Comparison of ENCODE assay signal across 23 cellular contexts in the genomic region with DNA sequence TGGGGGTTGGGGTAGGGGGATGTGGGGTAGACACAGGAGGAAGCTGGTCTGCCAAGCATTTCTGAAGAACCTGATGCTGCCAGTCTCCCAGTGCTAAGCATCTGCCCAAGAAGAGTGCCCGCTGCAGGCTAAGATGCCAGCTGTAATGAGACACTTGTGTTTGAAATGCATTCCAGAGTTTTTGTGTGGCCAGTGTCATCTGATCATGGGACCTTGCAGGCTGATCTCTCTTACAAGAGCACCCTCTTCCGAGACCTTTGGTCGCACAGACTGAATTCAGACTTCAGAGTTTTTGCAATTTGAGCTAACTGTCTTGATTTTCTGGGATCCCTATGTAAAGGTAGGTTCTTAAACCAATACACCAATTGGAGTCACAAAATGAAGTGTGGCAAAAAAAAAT. TPM values are rescaled to one million over a fixed set of nuclear protein-coding genes. Genes with fewer than 3 reads are reported as not detected.
DNase-seq lines count a peak whose midpoint lies in the region; ATAC-seq and TF ChIP-seq lines count a peak whose summit lies in the region.
"Had no signal": no experiment of that assay in that cellular context is flagged by ENCODE, and none has a peak within 500 bp of the region (broad histone marks: within the 10 kb centered on the region; RNA-seq: fewer than 3 reads in every experiment).

No MANE protein-coding gene starts in this region.

- no peak overlapping the region for H3K4me3 Mint-ChIP-seq in dendritic cell treated with granulocyte-macrophage colony-stimulating factor and Interleukin-4, amounts not matched to agents 40 ng/mL and 50 ng/mL, for 4 days
- no peak overlapping the region for H3K4me3 Mint-ChIP-seq in natural killer cell
- H3K4me3 Mint-ChIP-seq: activated B cell treated with CpG ODN at 0.5 μM for 24 hours; activated CD4-positive, alpha-beta memory T cell treated with anti-CD3 and anti-CD28 coated beads for 36 hours; activated naive CD8-positive, alpha-beta T cell treated with anti-CD3 and anti-CD28 coated beads, Interleukin-2, amount 50 U/mL, for 24 hours had no signal

- H3K9me3 ChIP-seq in right atrium auricular region (no peaks in the 10 kb centered on the region), thyroid gland (no peaks in the 10 kb centered on the region), BE2C (no peaks in the 10 kb centered on the region)
- H3K9me3 ChIP-seq: Caco-2, heart left ventricle, MG63, upper lobe of right lung had no signal

- H3K27me3 Mint-ChIP-seq in dendritic cell treated with granulocyte-macrophage colony-stimulating factor and Interleukin-4, amounts not matched to agents 40 ng/mL and 50 ng/mL, for 4 days = no peaks in the 10 kb centered on the region
- no peaks in the 10 kb centered on the region for H3K27me3 Mint-ChIP-seq in natural killer cell (ENCODE audit: low read depth in 2 of 2)
- H3K27me3 Mint-ChIP-seq: activated B cell treated with CpG ODN at 0.5 μM for 24 hours; activated CD4-positive, alpha-beta memory T cell treated with anti-CD3 and anti-CD28 coated beads for 36 hours; activated naive CD8-positive, alpha-beta T cell treated with anti-CD3 and anti-CD28 coated beads, Interleukin-2, amount 50 U/mL, for 24 hours had no signal

- ATAC-seq in Right ventricle myocardium superior (ENCODE audit: poor library complexity) (peak; percentile 68), HG03139 (IDR thresholded peaks at IDR 0.05; ENCODE audit: unreplicated experiment) (no peak), natural killer cell (no peak)
- ATAC-seq: activated naive CD8-positive, alpha-beta T cell treated with anti-CD3 and anti-CD28 coated beads, Interleukin-2, amount 50 U/mL, for 24 hours; upper lobe of right lung had no signal

- H3K4me1 Mint-ChIP-seq in dendritic cell treated with granulocyte-macrophage colony-stimulating factor and Interleukin-4, amounts not matched to agents 40 ng/mL and 50 ng/mL, for 4 days (ENCODE audit: low read depth) = peaks cover 27% of the 10 kb centered on the region
- H3K4me1 Mint-ChIP-seq in natural killer cell = peaks cover 19 to 21% of the 10 kb centered on the region in 2 donors

- H3K27me3 ChIP-seq in right atrium auricular region = no peaks in the 10 kb centered on the region
- no peaks in the 10 kb centered on the region for H3K27me3 ChIP-seq in thyroid gland
- no peaks in the 10 kb centered on the region for H3K27me3 ChIP-seq in BE2C
- H3K27me3 ChIP-seq: brain microvascular endothelial cell, heart left ventricle, MG63, upper lobe of right lung had no signal

- no peaks in the 10 kb centered on the region for H3K9me3 Mint-ChIP-seq in dendritic cell treated with granulocyte-macrophage colony-stimulating factor and Interleukin-4, amounts not matched to agents 40 ng/mL and 50 ng/mL, for 4 days
- H3K9me3 Mint-ChIP-seq in natural killer cell = no peaks in the 10 kb centered on the region
- H3K9me3 Mint-ChIP-seq: activated B cell treated with CpG ODN at 0.5 μM for 24 hours; activated CD4-positive, alpha-beta memory T cell treated with anti-CD3 and anti-CD28 coated beads for 36 hours had no signal

- peaks cover 24% of the 10 kb centered on the region for H3K36me3 Mint-ChIP-seq in dendritic cell treated with granulocyte-macrophage colony-stimulating factor and Interleukin-4, amounts not matched to agents 40 ng/mL and 50 ng/mL, for 4 days (ENCODE audit: low read depth)
- no peaks in the 10 kb centered on the region for H3K36me3 Mint-ChIP-seq in natural killer cell

- TF ChIP-seq POLR2A in thyroid gland (IDR thresholded peaks at IDR 0.05) = no peak

- WGBS in thyroid gland, 2 donors = 43 to 63% methylated on average over 3 of the region's 3 CpGs

- H3K27ac Mint-ChIP-seq in dendritic cell treated with granulocyte-macrophage colony-stimulating factor and Interleukin-4, amounts not matched to agents 40 ng/mL and 50 ng/mL, for 4 days = peak overlapping the region; percentile 27
- no peak overlapping the region for H3K27ac Mint-ChIP-seq in natural killer cell
- H3K27ac Mint-ChIP-seq: activated B cell treated with CpG ODN at 0.5 μM for 24 hours; activated CD4-positive, alpha-beta memory T cell treated with anti-CD3 and anti-CD28 coated beads for 36 hours; activated naive CD8-positive, alpha-beta T cell treated with anti-CD3 and anti-CD28 coated beads, Interleukin-2, amount 50 U/mL, for 24 hours had no signal

- H3K36me3 ChIP-seq in right atrium auricular region (no peaks in the 10 kb centered on the region), thyroid gland (peaks cover 0 to under 1% of the 10 kb centered on the region in 2 donors), BE2C (no peaks in the 10 kb centered on the region; the same call in 1 of the 2 replicates)
- H3K36me3 ChIP-seq: brain microvascular endothelial cell had no signal

- H3K4me1 ChIP-seq in right atrium auricular region (no peaks in the 10 kb centered on the region), thyroid gland (no peaks in the 10 kb centered on the region), BE2C (no peaks in the 10 kb centered on the region)
- H3K4me1 ChIP-seq: Caco-2, upper lobe of right lung had no signal

- intact Hi-C loops in Right ventricle myocardium superior (cut with DNase I) = no loop called here
- intact Hi-C loops in dendritic cell treated with granulocyte-macrophage colony-stimulating factor and Interleukin-4, amounts not matched to agents 40 ng/mL and 50 ng/mL, for 4 days (cut with micrococcal nuclease) = no loop called here
- intact Hi-C loops in thyroid gland (cut with DNase I) = loop anchor here (5.0 kb wide), 1 partner anchor 329 kb away; no protein-coding TSS in a partner anchor
- intact Hi-C loops in natural killer cell (cut with micrococcal nuclease) = no loop called here

- DNase-seq in Right ventricle myocardium superior = no peak
- DNase-seq in right atrium auricular region (ENCODE audit: low spot score) = no peak
- DNase-seq in myocyte (ENCODE audit: low read depth) = peak; percentile 88
- DNase-seq in thyroid gland = peak; percentile 76
- DNase-seq in natural killer cell = no peak
- no peak for DNase-seq in BE2C
- DNase-seq: activated B cell treated with CpG ODN at 0.5 μM for 24 hours; activated CD4-positive, alpha-beta memory T cell treated with anti-CD3 and anti-CD28 coated beads for 36 hours; activated gamma-delta T cell; activated naive CD8-positive, alpha-beta T cell treated with anti-CD3 and anti-CD28 coated beads, Interleukin-2, amount 50 U/mL, for 24 hours; activated T-cell treated with anti-CD3 and anti-CD28 coated beads for 4 hours; brain microvascular endothelial cell; Caco-2; heart left ventricle; MG63; NCI-H1417; NCI-H69; retina; stimulated activated CD4-positive, alpha-beta T cell treated with anti-CD3 and anti-CD28 coated beads, Interleukin-12 subunit alpha, Interleukin-12 subunit beta, amount 100 ng/mL, for 4 hours; upper lobe of right lung had no signal

- TF ChIP-seq CTCF in right atrium auricular region (IDR thresholded peaks at IDR 0.05) = no peak
- TF ChIP-seq CTCF in thyroid gland (IDR thresholded peaks at IDR 0.05) = peak in 5 of 6 experiments; percentile 19 to 71 (median 49)
- no peak for TF ChIP-seq CTCF in natural killer cell (IDR thresholded peaks at IDR 0.05)
- TF ChIP-seq CTCF in BE2C (IDR thresholded peaks at IDR 0.05; ENCODE audit: low read depth, low read length) = no peak

- no peak overlapping the region for H3K4me3 ChIP-seq in right atrium auricular region
- no peak overlapping the region for H3K4me3 ChIP-seq in thyroid gland (replicated peaks in 1 of 3)
- H3K4me3 ChIP-seq in BE2C (ENCODE audit: low read depth, low read length) = no peak overlapping the region
- H3K4me3 ChIP-seq: coronary artery, heart left ventricle, MG63, upper lobe of right lung had no signal

- H3K27ac ChIP-seq in right atrium auricular region = no peak overlapping the region
- no peak overlapping the region for H3K27ac ChIP-seq in thyroid gland
- H3K27ac ChIP-seq: brain microvascular endothelial cell, coronary artery, heart left ventricle, upper lobe of right lung had no signal

RNA-seq across cellular contexts. Expression of gene DENND1A, which starts 58.1 kb away (rescaled TPM):
- total RNA-seq in Right ventricle myocardium superior (12.6 TPM), right atrium auricular region (10 to 100 TPM; 14.9 to 23.6 TPM), myocyte (16.3 and 18.5 TPM in 2 replicates), thyroid gland (10 to 100 TPM; 18.8 to 34.4 (median 28.2) TPM), natural killer cell (10 to 100 TPM; 27.8 to 37.6 (median 30.9) TPM)
- polyA plus RNA-seq in myocyte (2012) = 18.2 TPM
- polyA plus RNA-seq in BE2C (2012; ENCODE audit: insufficient read depth, insufficient read length, low read depth) = 37.4 TPM

Comparison
In these comparisons a context has a peak if more than half of its experiments do, and no peak if none do; other contexts are left out.
1. DNase-seq: peak in myocyte (single experiment) and thyroid gland (2 of 2); none in Right ventricle myocardium superior (single experiment), right atrium auricular region (single experiment), natural killer cell (single experiment) and BE2C (single experiment).
2. CTCF ChIP-seq: peak in thyroid gland (5 of 6); none in right atrium auricular region (0 of 2), natural killer cell (single experiment) and BE2C (single experiment).